ENCODE assay signal across 8 cellular contexts in genomic region chr5:39624268-39624886, GRCh38.
DNase-seq lines count a peak whose midpoint lies in the region; ATAC-seq and TF ChIP-seq lines count a peak whose summit lies in the region.

No MANE protein-coding gene starts in this region.

- no peak for TF ChIP-seq CTCF in CD14-positive monocyte (IDR thresholded peaks at IDR 0.05)

- H4K91ac ChIP-seq in mesenchymal stem cell (ENCODE audit: low read length) = no peak overlapping the region

- DNase-seq in amniotic epithelial cell (ENCODE audit: low read depth) (peak; percentile 66), mesenchymal stem cell (peak; percentile 52), CD14-positive monocyte (ENCODE audit: low spot score) (no peak), NCI-H446 (lab: John Stamatoyannopoulos, UW) (no peak), COLO829 (ENCODE audit: low spot score) (no peak)

- no peaks in the 10 kb centered on the region for H3K4me1 ChIP-seq in mesenchymal stem cell (ENCODE audit: control insufficient read depth, insufficient read depth, low read depth, low read length)

- H2BK5ac ChIP-seq in mesenchymal stem cell (ENCODE audit: low read depth, low read length, poor library complexity, severe bottlenecking) = no peak overlapping the region

- peaks cover 0 to 4% (median 2%) of the 10 kb centered on the region in 3 donors for H3K27me3 Mint-ChIP-seq in CD14-positive monocyte (ENCODE audit: low read depth in 3 of 3)

- no peaks in the 10 kb centered on the region for H3K36me3 ChIP-seq in mesenchymal stem cell (ENCODE audit: control insufficient read depth in 1 of 2, insufficient read depth in 2 of 2, low read depth in 1 of 2, low read length in 2 of 2)

- H3K9ac ChIP-seq in mesenchymal stem cell (ENCODE audit: low read length) = peak overlapping the region; percentile 45

- no peak overlapping the region for H2BK12ac ChIP-seq in mesenchymal stem cell (ENCODE audit: low read length in 2 of 2)

- no peak overlapping the region for H3K4me3 Mint-ChIP-seq in CD14-positive monocyte

- no peak overlapping the region for H3K14ac ChIP-seq in mesenchymal stem cell (ENCODE audit: low read length in 2 of 2)

- H3K9me3 ChIP-seq in mesenchymal stem cell (ENCODE audit: control insufficient read depth, low read length) = no peaks in the 10 kb centered on the region

- H3K4me1 Mint-ChIP-seq in CD14-positive monocyte = no peaks in the 10 kb centered on the region

- H3K27me3 ChIP-seq in mesenchymal stem cell (ENCODE audit: control insufficient read depth in 1 of 2, insufficient read depth in 1 of 2, low read length in 2 of 2) = no peaks in the 10 kb centered on the region

- peak overlapping the region; percentile 17 for H3K27ac ChIP-seq in mesenchymal stem cell (ENCODE audit: low read length, poor library complexity, severe bottlenecking)

- H2AK5ac ChIP-seq in mesenchymal stem cell (ENCODE audit: low read length, severe bottlenecking) = no peak overlapping the region

- H3K4ac ChIP-seq in mesenchymal stem cell (ENCODE audit: low read depth in 1 of 2, low read length in 2 of 2) = no peak overlapping the region

- no peak overlapping the region for H4K8ac ChIP-seq in mesenchymal stem cell (ENCODE audit: low read length)

- H3K18ac ChIP-seq in mesenchymal stem cell (ENCODE audit: low read depth in 1 of 2, low read length in 2 of 2) = no peak overlapping the region

- H3K79me1 ChIP-seq in mesenchymal stem cell (replicated peaks; ENCODE audit: low read length, poor library complexity, severe bottlenecking) = no peaks in the 10 kb centered on the region

- no peak overlapping the region for H3K4me2 ChIP-seq in mesenchymal stem cell (ENCODE audit: low read length, poor library complexity, severe bottlenecking)

- ATAC-seq in GM18498 (IDR thresholded peaks at IDR 0.05; ENCODE audit: unreplicated experiment) (peak; percentile 72), HG03097 (IDR thresholded peaks at IDR 0.05; ENCODE audit: low FRiP score, unreplicated experiment) (peak; percentile 91), GM18519 (IDR thresholded peaks at IDR 0.05; ENCODE audit: low FRiP score, unreplicated experiment) (no peak)

- no peak overlapping the region for H2BK15ac ChIP-seq in mesenchymal stem cell (ENCODE audit: low read depth, poor library complexity, severe bottlenecking)

- intact Hi-C loops in CD14-positive monocyte (cut with micrococcal nuclease) = no loop called here

- no peak overlapping the region for H3K23ac ChIP-seq in mesenchymal stem cell (ENCODE audit: low read length in 2 of 2)

- H2BK120ac ChIP-seq in mesenchymal stem cell (ENCODE audit: low read depth, low read length) = no peak overlapping the region

- no peak overlapping the region for H2AFZ ChIP-seq in mesenchymal stem cell (ENCODE audit: low read depth, low read length)

- H3K36me3 Mint-ChIP-seq in CD14-positive monocyte = no peaks in the 10 kb centered on the region

- no peak overlapping the region for H3K4me3 ChIP-seq in mesenchymal stem cell (ENCODE audit: insufficient read depth in 1 of 2, low read depth in 1 of 2, low read length in 2 of 2)

- H3K27ac Mint-ChIP-seq in CD14-positive monocyte = no peak overlapping the region

- WGBS in mesenchymal stem cell = no CpG with 5 or more reads among the region's 1 CpG

- H3K9me3 Mint-ChIP-seq in CD14-positive monocyte = peaks cover 0 to 5% (median 3%) of the 10 kb centered on the region in 7 donors

Comparison
In these comparisons a context has a peak if more than half of its experiments do, and no peak if none do; other contexts are left out.
1. DNase-seq: peak in amniotic epithelial cell (single experiment) and mesenchymal stem cell (single experiment); none in CD14-positive monocyte (single experiment), NCI-H446 (0 of 2) and COLO829 (single experiment).